In the genomic region with DNA sequence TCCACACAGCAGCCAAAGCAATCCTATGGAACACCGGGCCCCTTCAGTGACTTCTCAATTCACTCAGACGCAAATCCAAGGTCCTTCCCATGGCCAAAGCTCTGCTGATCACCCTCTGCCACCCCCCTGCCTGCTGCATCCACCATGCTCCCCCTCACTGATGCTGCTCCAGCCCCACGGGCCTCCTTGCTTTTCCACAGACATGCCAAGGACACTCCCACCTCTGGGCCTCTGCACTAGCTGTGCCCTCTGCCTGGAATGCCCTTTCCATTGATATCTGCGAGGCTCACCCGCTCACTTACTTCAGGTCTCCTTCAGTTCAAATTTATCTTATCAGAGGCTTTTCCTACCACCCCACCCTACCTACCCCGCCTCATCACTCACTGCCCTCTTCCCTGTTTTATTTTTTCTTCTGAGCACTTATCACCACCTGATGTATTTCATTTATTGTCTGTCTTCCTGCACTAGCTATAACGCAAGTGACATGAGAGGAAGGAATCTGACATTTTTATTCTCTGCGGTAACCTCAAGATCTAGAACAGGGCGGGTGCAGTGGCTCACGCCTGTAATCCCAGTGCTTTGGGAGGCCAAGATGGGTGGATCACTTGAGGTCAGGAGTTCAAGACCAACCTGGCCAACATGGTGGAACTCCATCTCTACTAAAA, we compare ENCODE assay signal across 16 cellular contexts. TPM values are rescaled to one million over a fixed set of nuclear protein-coding genes. Genes with fewer than 3 reads are reported as not detected.
A peak's percentile ranks its signal among the peaks of the same experiment; 100 is the strongest.
DNase-seq lines count a peak whose midpoint lies in the region; TF ChIP-seq lines count a peak whose summit lies in the region.
"Had no signal": no experiment of that assay in that cellular context is flagged by ENCODE, and none has a peak within 500 bp of the region (broad histone marks: within the 10 kb centered on the region; RNA-seq: fewer than 3 reads in every experiment).

No MANE protein-coding gene starts in this region.

- H3K4me1 ChIP-seq in right atrium auricular region (peaks cover 9 to 96% of the 10 kb centered on the region in 2 donors), rectal smooth muscle tissue (ENCODE audit: control insufficient read depth, insufficient read depth, low read length) (peaks cover 74% of the 10 kb centered on the region), ovary (ENCODE audit: insufficient read depth) (peaks cover 35% of the 10 kb centered on the region)

- H3K27ac ChIP-seq in AG04450 (ENCODE audit: low read depth, low read length) (peak overlapping the region; percentile 31), right atrium auricular region (peak overlapping the region; percentile 91 to 94), rectal smooth muscle tissue (ENCODE audit: low read depth, low read length) (peak overlapping the region; percentile 97), ovary (peak overlapping the region in 1 of 2 donors; percentile 21)

- H3K4me3 ChIP-seq in AG04450 (ENCODE audit: low read depth, low read length) (no peak overlapping the region), right atrium auricular region (no peak overlapping the region), rectal smooth muscle tissue (ENCODE audit: low read length) (no peak overlapping the region), ovary (no peak overlapping the region)
- H3K4me3 ChIP-seq: GM12878 had no signal

- H3K36me3 ChIP-seq in right atrium auricular region (peaks cover 18% of the 10 kb centered on the region), rectal smooth muscle tissue (ENCODE audit: control insufficient read depth, insufficient read depth, low read length) (no peaks in the 10 kb centered on the region), ovary (no peaks in the 10 kb centered on the region)

- CTCF ChIA-PET in AG04450 (lab: Charles Lee) = interaction anchor here (1.3 kb wide), 1 partner anchor 9 kb away, joined by 8 read pairs; no protein-coding TSS in a partner anchor

- TF ChIP-seq CTCF in AG04450 (IDR thresholded peaks at IDR 0.05; ENCODE audit: low read depth, low read length) (no peak), right atrium auricular region (IDR thresholded peaks at IDR 0.05) (no peak), ovary (IDR thresholded peaks at IDR 0.05) (no peak), GM13976 (IDR thresholded peaks at IDR 0.05; ENCODE audit: borderline replicate concordance, control extremely low read depth, extremely low read depth, insufficient read depth, missing control alignments) (no peak)

- H3K27me3 ChIP-seq in AG04450 (ENCODE audit: control insufficient read depth, insufficient read depth, low read length) (no peaks in the 10 kb centered on the region), right atrium auricular region (no peaks in the 10 kb centered on the region), rectal smooth muscle tissue (ENCODE audit: control insufficient read depth, insufficient read depth, low read length) (no peaks in the 10 kb centered on the region), ovary (no peaks in the 10 kb centered on the region)

- no peak for TF ChIP-seq EP300 in ovary (IDR thresholded peaks at IDR 0.05)

- no peaks in the 10 kb centered on the region for H3K9me3 ChIP-seq in AG04450 (ENCODE audit: control insufficient read depth, insufficient read depth, low read length)
- H3K9me3 ChIP-seq in right atrium auricular region = no peaks in the 10 kb centered on the region
- H3K9me3 ChIP-seq in ovary = no peaks in the 10 kb centered on the region

- TF ChIP-seq POLR2A in ovary (IDR thresholded peaks at IDR 0.05) = no peak

- WGBS in ovary, 3 donors = 53 to 71% (median 62%) methylated on average over 9 to 10 of the region's 10 CpGs

- no peak overlapping the region for H3K9ac ChIP-seq in rectal smooth muscle tissue (ENCODE audit: low read length)

- POLR2A ChIA-PET in AG04450 (lab: Yijun Ruan, JAX) = no interaction called here

- intact Hi-C loops in ovary (cut with DNase I) = no loop called here

- in situ Hi-C loops in GM13976 (cut with MboI; ENCODE audit: low sequenced_read_pairs, unreplicated experiment) = no loop called here

- DNase-seq in AG04450 (ENCODE audit: low read depth, low spot score) (no peak), amniotic epithelial cell (ENCODE audit: low read depth) (peak; percentile 69), right atrium auricular region (ENCODE audit: low spot score) (no peak), ovary (no peak), NCI-H1417 treated with DMSO at 0.1 percent for 48 hours (lab: John Stamatoyannopoulos, UW) (no peak), SHP77 treated with DMSO at 0.1 percent for 48 hours (lab: John Stamatoyannopoulos, UW) (no peak), GM13976 (ENCODE audit: low spot score) (no peak)
- DNase-seq: activated CD4-positive, alpha-beta T cell treated with anti-CD3 and anti-CD28 coated beads, Interleukin-2, amount 10 ng/mL, durations not matched to agents 24 days and 14 days; activated naive CD4-positive, alpha-beta T cell treated with anti-CD3 and anti-CD28 coated beads for 36 hours; DMS53; HCEC 1CT; NCI-H1436 had no signal

RNA-seq across cellular contexts. Expression of gene HSPG2, which starts 7.0 kb away (rescaled TPM):
- polyA plus RNA-seq in AG04450 (2011; rRNA removed) (9.7 and 13.2 TPM in 2 replicates), ovary (10 to 100 TPM; 37.9 to 65.0 TPM)
- 22.1 and 27.9 TPM in 2 replicates for polyA minus RNA-seq in AG04450 (2011; rRNA and poly(A)+ RNA removed)
- total RNA-seq in right atrium auricular region (100 to 1,000 TPM; 424 to 557 TPM), ovary (100 to 1,000 TPM in 4 of 7 donors, 10 to 100 TPM in 3; 27.3 to 294 (median 116) TPM)

RNA-seq across cellular contexts. Expression of gene CELA3B, which starts 46.7 kb away (rescaled TPM):
- polyA plus RNA-seq in AG04450 (2011; rRNA removed) (not detected in 2 replicates), ovary (not detected)
- polyA minus RNA-seq in AG04450 (2011; rRNA and poly(A)+ RNA removed) = not detected in 2 replicates
- total RNA-seq in right atrium auricular region (not detected), ovary (10 to 100 TPM in 2 of 7 donors, 1 to 10 TPM in 1, not detected in 4; 2.6 to 19.2 (median 15.4) TPM)
- total RNA-seq: activated CD4-positive, alpha-beta T cell treated with anti-CD3 and anti-CD28 coated beads, Interleukin-2, amount 10 ng/mL, durations not matched to agents 24 days and 14 days; activated naive CD4-positive, alpha-beta T cell treated with anti-CD3 and anti-CD28 coated beads for 36 hours; glomerular endothelial cell; lower leg skin had no signal
- polyA plus RNA-seq: GM12878 had no signal
